Comparison of ENCODE assay signal across 10 cellular contexts in genomic region chr9:37187269-37187668, GRCh38.
DNase-seq lines count a peak whose midpoint lies in the region; ATAC-seq lines count a peak whose summit lies in the region.
"Had no signal": no experiment of that assay in that cellular context is flagged by ENCODE, and none has a peak within 500 bp of the region (broad histone marks: within the 10 kb centered on the region; RNA-seq: fewer than 3 reads in every experiment).

No MANE protein-coding gene starts in this region.

- peaks cover 29% of the 10 kb centered on the region for H3K36me3 Mint-ChIP-seq in activated CD8-positive, alpha-beta memory T cell treated with anti-CD3 and anti-CD28 coated beads, Interleukin-2, amount 10 ng/mL, durations not matched to agents 7 days and 5 days

- H3K9me3 Mint-ChIP-seq in activated CD8-positive, alpha-beta memory T cell treated with anti-CD3 and anti-CD28 coated beads, Interleukin-2, amount 10 ng/mL, durations not matched to agents 7 days and 5 days (ENCODE audit: low read depth): peaks cover 2% of the 10 kb centered on the region

- peak overlapping the region; percentile 55 for H3K4me3 Mint-ChIP-seq in activated CD8-positive, alpha-beta memory T cell treated with anti-CD3 and anti-CD28 coated beads, Interleukin-2, amount 10 ng/mL, durations not matched to agents 7 days and 5 days

- peak overlapping the region; percentile 89 for H3K27ac Mint-ChIP-seq in activated CD8-positive, alpha-beta memory T cell treated with anti-CD3 and anti-CD28 coated beads, Interleukin-2, amount 10 ng/mL, durations not matched to agents 7 days and 5 days

- DNase-seq in activated CD8-positive, alpha-beta memory T cell treated with anti-CD3 and anti-CD28 coated beads, Interleukin-2, amount 10 ng/mL, durations not matched to agents 7 days and 5 days: peak; percentile 55
- DNase-seq in activated CD8-positive, alpha-beta memory T cell treated with anti-CD3 and anti-CD28 coated beads, Interleukin-2, amount 50 U/mL, for 48 hours: no peak
- DNase-seq in RPMI8226 (peak; percentile 9), nucleus accumbens (lab: John Stamatoyannopoulos, UW) (no peak), H4 (ENCODE audit: low spot score) (no peak), NCI-H345 treated with DMSO at 0.1 percent for 48 hours (lab: John Stamatoyannopoulos, UW; ENCODE audit: unreplicated experiment) (no peak)
- peak; percentile 29 for DNase-seq in stimulated activated naive CD8-positive, alpha-beta T cell treated with anti-CD3 and anti-CD28 coated beads, Interleukin-15, Interleukin-2, amounts not matched to agents 100 U/mL and 50 U/mL, for 24 hours
- DNase-seq: left ventricle myocardium inferior, SJCRH30 had no signal

- peak; percentile 75 for ATAC-seq in activated CD8-positive, alpha-beta memory T cell treated with anti-CD3 and anti-CD28 coated beads, Interleukin-2, amount 10 ng/mL, durations not matched to agents 7 days and 5 days
- ATAC-seq in HG02884 (IDR thresholded peaks at IDR 0.05; ENCODE audit: unreplicated experiment): peak; percentile 62
- peak; percentile 50 for ATAC-seq in stimulated activated naive CD8-positive, alpha-beta T cell treated with anti-CD3 and anti-CD28 coated beads, Interleukin-15, Interleukin-2, amounts not matched to agents 100 U/mL and 50 U/mL, for 24 hours

- peaks cover 23% of the 10 kb centered on the region for H3K4me1 Mint-ChIP-seq in activated CD8-positive, alpha-beta memory T cell treated with anti-CD3 and anti-CD28 coated beads, Interleukin-2, amount 10 ng/mL, durations not matched to agents 7 days and 5 days

- CTCF ChIA-PET in activated CD8-positive, alpha-beta memory T cell treated with anti-CD3 and anti-CD28 coated beads, Interleukin-2, amount 10 ng/mL, durations not matched to agents 7 days and 5 days (lab: Charles Lee): interaction anchor here (0.7 kb wide), 1 partner anchor 16 kb away, joined by 3 read pairs; no protein-coding TSS in a partner anchor

- no peaks in the 10 kb centered on the region for H3K27me3 Mint-ChIP-seq in activated CD8-positive, alpha-beta memory T cell treated with anti-CD3 and anti-CD28 coated beads, Interleukin-2, amount 10 ng/mL, durations not matched to agents 7 days and 5 days

Comparison
In these comparisons a context has a peak if more than half of its experiments do, and no peak if none do; other contexts are left out.
1. DNase-seq: peak in activated CD8-positive, alpha-beta memory T cell treated with anti-CD3 and anti-CD28 coated beads, Interleukin-2, amount 10 ng/mL, durations not matched to agents 7 days and 5 days (single experiment), RPMI8226 (single experiment) and stimulated activated naive CD8-positive, alpha-beta T cell treated with anti-CD3 and anti-CD28 coated beads, Interleukin-15, Interleukin-2, amounts not matched to agents 100 U/mL and 50 U/mL, for 24 hours (single experiment); none in activated CD8-positive, alpha-beta memory T cell treated with anti-CD3 and anti-CD28 coated beads, Interleukin-2, amount 50 U/mL, for 48 hours (single experiment), nucleus accumbens (0 of 56), H4 (single experiment) and NCI-H345 treated with DMSO at 0.1 percent for 48 hours (single experiment).
2. Peak in every context shown above with its lines, with median percentiles within 50 percentile points of each other: ATAC-seq.